Comparison of ENCODE assay signal across 12 cellular contexts in the genomic region with DNA sequence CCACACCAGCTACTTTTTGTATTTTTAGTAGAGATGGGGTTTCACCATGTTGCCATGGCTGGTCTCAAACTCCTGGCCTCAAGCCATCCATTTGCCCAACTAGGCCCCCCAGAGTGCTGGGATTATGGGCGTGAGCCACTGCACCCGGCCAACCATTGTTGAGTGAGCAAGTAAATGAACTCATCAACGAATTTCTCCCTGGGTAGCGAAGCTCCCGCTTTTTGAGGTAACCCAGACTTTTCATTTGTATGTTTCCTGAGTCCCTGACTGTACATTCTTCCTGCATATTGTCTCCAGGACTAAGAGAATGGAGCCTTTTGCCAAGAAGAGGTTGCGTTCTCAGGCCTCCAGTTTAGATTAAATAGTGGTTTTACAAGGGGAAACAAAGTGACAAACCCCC. TPM values are rescaled to one million over a fixed set of nuclear protein-coding genes. Genes with fewer than 3 reads are reported as not detected.
DNase-seq lines count a peak whose midpoint lies in the region; ATAC-seq, FAIRE-seq and TF ChIP-seq lines count a peak whose summit lies in the region.
"Had no signal": no experiment of that assay in that cellular context is flagged by ENCODE, and none has a peak within 500 bp of the region (broad histone marks: within the 10 kb centered on the region; RNA-seq: fewer than 3 reads in every experiment).

No MANE protein-coding gene starts in this region.

- H3K27me3 ChIP-seq in gastroesophageal sphincter, result no peaks in the 10 kb centered on the region
- no peaks in the 10 kb centered on the region for H3K27me3 ChIP-seq in osteoblast (ENCODE audit: insufficient read depth, low read length)
- no peaks in the 10 kb centered on the region for H3K27me3 ChIP-seq in aorta (ENCODE audit: control insufficient read depth in 1 of 2, insufficient read depth in 2 of 2, low read length in 1 of 2)

- TF ChIP-seq POLR2A in gastroesophageal sphincter (IDR thresholded peaks at IDR 0.05), result no peak

- H3K27ac Mint-ChIP-seq in stimulated activated effector memory CD8-positive, alpha-beta T cell treated with anti-CD3 and anti-CD28 coated beads, Interleukin-12 subunit alpha, Interleukin-12 subunit beta, amount 100 ng/mL, for 72 hours, result no peak overlapping the region
- H3K27ac Mint-ChIP-seq: activated T-helper 1 cell treated with anti-CD3 and anti-CD28 coated beads, Interleukin-12 subunit alpha, Interleukin-12 subunit beta, Interleukin-2, Interleukin-4 antibody, amounts not matched to agents 30 ng/mL and 10 ng/mL and 1 ng/mL, durations not matched to agents 14 hours and 24 hours and 36 hours had no signal

- H3K4me3 ChIP-seq in gastroesophageal sphincter, result peak overlapping the region in 1 of 2 donors; percentile 33
- H3K4me3 ChIP-seq in osteoblast (ENCODE audit: insufficient read depth, low read length), result peak overlapping the region; percentile 53
- no peak overlapping the region for H3K4me3 ChIP-seq in aorta (ENCODE audit: low read length in 2 of 2)
- no peak overlapping the region for H3K4me3 ChIP-seq in kidney (ENCODE audit: low read length in 2 of 2)

- H3K4me2 ChIP-seq in osteoblast (ENCODE audit: insufficient read depth, low read length), result peak overlapping the region; percentile 81

- H3K36me3 ChIP-seq in gastroesophageal sphincter (no peaks in the 10 kb centered on the region), osteoblast (ENCODE audit: insufficient read depth, low read length) (no peaks in the 10 kb centered on the region), aorta (ENCODE audit: control insufficient read depth in 1 of 2, insufficient read depth in 2 of 2, low read length in 1 of 2) (no peaks in the 10 kb centered on the region), kidney (ENCODE audit: control insufficient read depth in 1 of 2, insufficient read depth in 2 of 2, low read length in 2 of 2) (no peaks in the 10 kb centered on the region)

- H3K4me1 ChIP-seq in gastroesophageal sphincter (peaks cover 5 to 52% (median 10%) of the 10 kb centered on the region in 3 donors), osteoblast (ENCODE audit: insufficient read depth, low read length) (peaks cover 13% of the 10 kb centered on the region), aorta (ENCODE audit: control insufficient read depth in 1 of 2, insufficient read depth in 2 of 2, low read length in 2 of 2) (no peaks in the 10 kb centered on the region), kidney (ENCODE audit: control insufficient read depth in 1 of 2, insufficient read depth in 1 of 2, low read depth in 1 of 2, low read length in 2 of 2) (peaks cover 14 to 15% of the 10 kb centered on the region in 2 donors)

- no peak for TF ChIP-seq CTCF in gastroesophageal sphincter (IDR thresholded peaks at IDR 0.05)
- no peak for TF ChIP-seq CTCF in osteoblast (IDR thresholded peaks at IDR 0.05; ENCODE audit: extremely low read depth, low read depth, low read length)
- no peak for TF ChIP-seq CTCF in kidney (IDR thresholded peaks at IDR 0.05; ENCODE audit: borderline replicate concordance, extremely low read depth, insufficient read depth)

- no peaks in the 10 kb centered on the region for H4K20me1 ChIP-seq in osteoblast (ENCODE audit: insufficient read depth, low read length)

- H3K4me3 Mint-ChIP-seq in stimulated activated effector memory CD8-positive, alpha-beta T cell treated with anti-CD3 and anti-CD28 coated beads, Interleukin-12 subunit alpha, Interleukin-12 subunit beta, amount 100 ng/mL, for 72 hours, result no peak overlapping the region
- H3K4me3 Mint-ChIP-seq: activated T-helper 1 cell treated with anti-CD3 and anti-CD28 coated beads, Interleukin-12 subunit alpha, Interleukin-12 subunit beta, Interleukin-2, Interleukin-4 antibody, amounts not matched to agents 30 ng/mL and 10 ng/mL and 1 ng/mL, durations not matched to agents 14 hours and 24 hours and 36 hours had no signal

- H3K4me1 Mint-ChIP-seq in stimulated activated effector memory CD8-positive, alpha-beta T cell treated with anti-CD3 and anti-CD28 coated beads, Interleukin-12 subunit alpha, Interleukin-12 subunit beta, amount 100 ng/mL, for 72 hours, result no peaks in the 10 kb centered on the region

- ATAC-seq in gastroesophageal sphincter (peak; percentile 27), aorta (ENCODE audit: low FRiP score) (peak; percentile 6)
- no peak for ATAC-seq in stimulated activated effector memory CD8-positive, alpha-beta T cell treated with anti-CD3 and anti-CD28 coated beads, Interleukin-12 subunit alpha, Interleukin-12 subunit beta, amount 100 ng/mL, for 72 hours

- no peaks in the 10 kb centered on the region for H3K9me3 Mint-ChIP-seq in stimulated activated effector memory CD8-positive, alpha-beta T cell treated with anti-CD3 and anti-CD28 coated beads, Interleukin-12 subunit alpha, Interleukin-12 subunit beta, amount 100 ng/mL, for 72 hours
- H3K9me3 Mint-ChIP-seq: activated T-helper 1 cell treated with anti-CD3 and anti-CD28 coated beads, Interleukin-12 subunit alpha, Interleukin-12 subunit beta, Interleukin-2, Interleukin-4 antibody, amounts not matched to agents 30 ng/mL and 10 ng/mL and 1 ng/mL, durations not matched to agents 14 hours and 24 hours and 36 hours had no signal

- intact Hi-C loops in aorta (cut with DNase I) (no loop called here), kidney (cut with DNase I) (no loop called here)

- TF ChIP-seq EP300 in gastroesophageal sphincter (IDR thresholded peaks at IDR 0.05), result no peak

- no peak for FAIRE-seq in kidney (lab: Jason Lieb, UNC)

- H3K27ac ChIP-seq in gastroesophageal sphincter (peak overlapping the region; percentile 7 to 85 (median 83)), osteoblast (ENCODE audit: low read depth, low read length) (peak overlapping the region; percentile 67), aorta (ENCODE audit: low read depth in 1 of 2, low read length in 2 of 2) (no peak overlapping the region), kidney (ENCODE audit: low read depth in 2 of 2, low read length in 2 of 2) (peak overlapping the region in 1 of 2 donors; percentile 69)
- H3K27ac ChIP-seq: 22Rv1 had no signal

- DNase-seq in NCI-H1092 treated with DMSO at 0.1 percent for 48 hours (lab: John Stamatoyannopoulos, UW) (peak; percentile 16), NCI-H1092 (lab: John Stamatoyannopoulos, UW) (no peak), osteoblast (ENCODE audit: insufficient read length, low spot score, missing footprints) (no peak), aorta (no peak), kidney (no peak), T-helper 9 cell (no peak)
- DNase-seq in stimulated activated effector memory CD8-positive, alpha-beta T cell treated with anti-CD3 and anti-CD28 coated beads, Interleukin-12 subunit alpha, Interleukin-12 subunit beta, amount 100 ng/mL, for 72 hours (ENCODE audit: low spot score in 2 of 2), result no peak
- DNase-seq: DND-41, SHP77 had no signal

- H3K9ac ChIP-seq in kidney (ENCODE audit: low read length in 2 of 2), result no peak overlapping the region

- peak overlapping the region; percentile 91 for H2AFZ ChIP-seq in osteoblast (ENCODE audit: low read length)

- no peaks in the 10 kb centered on the region for H3K9me3 ChIP-seq in gastroesophageal sphincter
- no peaks in the 10 kb centered on the region for H3K9me3 ChIP-seq in osteoblast (ENCODE audit: low read depth, low read length)
- H3K9me3 ChIP-seq in aorta (ENCODE audit: control insufficient read depth, low read length), result no peaks in the 10 kb centered on the region
- no peaks in the 10 kb centered on the region for H3K9me3 ChIP-seq in kidney (ENCODE audit: control insufficient read depth in 1 of 2, low read length in 2 of 2)

- H3K36me3 Mint-ChIP-seq in stimulated activated effector memory CD8-positive, alpha-beta T cell treated with anti-CD3 and anti-CD28 coated beads, Interleukin-12 subunit alpha, Interleukin-12 subunit beta, amount 100 ng/mL, for 72 hours, result no peaks in the 10 kb centered on the region

- no peaks in the 10 kb centered on the region for H3K79me2 ChIP-seq in osteoblast (ENCODE audit: insufficient read depth, low read length)

- 33 to 45% methylated on average over 4 to 6 of the region's 6 CpGs for WGBS in gastroesophageal sphincter (ENCODE audit: low coverage in 1 of 2), 2 donors
- WGBS in aorta, 2 donors, result 51 to 56% methylated on average over 6 of the region's 6 CpGs

RNA-seq across cellular contexts. Expression of gene RIPOR3, which starts 36.4 kb away (rescaled TPM):
- total RNA-seq in gastroesophageal sphincter (10 to 100 TPM in 2 of 4 donors, 1 to 10 TPM in 2; 8.2 to 24.1 (median 12.9) TPM), osteoblast (1.1 and 2.4 TPM in 2 replicates), aorta (1 to 10 TPM; 3.4 to 8.0 TPM), kidney (14.6 TPM)
- polyA plus RNA-seq in aorta (1 to 10 TPM in 1 of 2 donors, under 1 TPM in 1; 0.23 to 1.1 TPM), kidney (ENCODE audit: insufficient read depth, low read depth, low replicate concordance) (10.5 TPM)
- total RNA-seq: activated T-helper 1 cell treated with anti-CD3 and anti-CD28 coated beads, Interleukin-12 subunit alpha, Interleukin-12 subunit beta, Interleukin-2, Interleukin-4 antibody, amounts not matched to agents 30 ng/mL and 10 ng/mL and 1 ng/mL, durations not matched to agents 14 hours and 24 hours and 36 hours had no signal

Comparison
In these comparisons a context has a peak if more than half of its experiments do, and no peak if none do; other contexts are left out.
1. H3K27ac ChIP-seq: peak in gastroesophageal sphincter (4 of 4) and osteoblast (single experiment); none in aorta (0 of 2).